In genomic region chr1:101295212-101295611, GRCh38 we compare ENCODE assay signal across 22 cellular contexts. TPM values are rescaled to one million over a fixed set of nuclear protein-coding genes. Genes with fewer than 3 reads are reported as not detected.
A peak's percentile ranks its signal among the peaks of the same experiment; 100 is the strongest.
DNase-seq lines count a peak whose midpoint lies in the region; ATAC-seq and TF ChIP-seq lines count a peak whose summit lies in the region.
"Had no signal": no experiment of that assay in that cellular context is flagged by ENCODE, and none has a peak within 500 bp of the region (broad histone marks: within the 10 kb centered on the region; RNA-seq: fewer than 3 reads in every experiment).

No MANE protein-coding gene starts in this region.

- CTCF ChIA-PET in HEK293T (lab: Yijun Ruan, JAX): no interaction called here
- CTCF ChIA-PET in activated B cell treated with CpG ODN at 0.5 μM for 24 hours (lab: Charles Lee): interaction anchor here (1.0 to 6.5 kb wide), 2 partner anchors 15 to 56 kb away, joined by 3 to 38 read pairs; no protein-coding TSS in a partner anchor

- peaks cover 52% of the 10 kb centered on the region for H3K4me1 Mint-ChIP-seq in activated B cell treated with CpG ODN at 0.5 μM for 24 hours
- H3K4me1 Mint-ChIP-seq in stimulated activated naive CD8-positive, alpha-beta T cell treated with anti-CD3 and anti-CD28 coated beads, Interleukin-15, amount 100 ng/mL, for 72 hours: peaks cover 75% of the 10 kb centered on the region

- intact Hi-C loops in activated B cell treated with CpG ODN at 0.5 μM for 24 hours (cut with micrococcal nuclease): no loop called here
- intact Hi-C loops in mucosa of descending colon (cut with DNase I, micrococcal nuclease): no loop called here
- intact Hi-C loops in esophagus muscularis mucosa (cut with DNase I): no loop called here

- H3K4me3 ChIP-seq in mucosa of descending colon (no peak overlapping the region), esophagus muscularis mucosa (no peak overlapping the region)
- H3K4me3 ChIP-seq: cardiac muscle cell, lung had no signal

- no peaks in the 10 kb centered on the region for H3K27me3 Mint-ChIP-seq in activated B cell treated with CpG ODN at 0.5 μM for 24 hours
- H3K27me3 Mint-ChIP-seq in stimulated activated naive CD8-positive, alpha-beta T cell treated with anti-CD3 and anti-CD28 coated beads, Interleukin-15, amount 100 ng/mL, for 72 hours: no peaks in the 10 kb centered on the region

- H3K36me3 ChIP-seq in mucosa of descending colon (ENCODE audit: low read depth) (no peaks in the 10 kb centered on the region), esophagus muscularis mucosa (no peaks in the 10 kb centered on the region)
- H3K36me3 ChIP-seq: BE2C, cardiac muscle cell had no signal

- H3K9me3 Mint-ChIP-seq in activated B cell treated with CpG ODN at 0.5 μM for 24 hours: no peaks in the 10 kb centered on the region
- H3K9me3 Mint-ChIP-seq in stimulated activated naive CD8-positive, alpha-beta T cell treated with anti-CD3 and anti-CD28 coated beads, Interleukin-15, amount 100 ng/mL, for 72 hours: no peaks in the 10 kb centered on the region
- H3K9me3 Mint-ChIP-seq: IgD-negative memory B cell had no signal

- peaks cover 16% of the 10 kb centered on the region for H3K36me3 Mint-ChIP-seq in activated B cell treated with CpG ODN at 0.5 μM for 24 hours (ENCODE audit: low read depth)

- no peaks in the 10 kb centered on the region for H3K9me3 ChIP-seq in mucosa of descending colon
- no peaks in the 10 kb centered on the region for H3K9me3 ChIP-seq in esophagus muscularis mucosa
- H3K9me3 ChIP-seq: BE2C had no signal

- POLR2A ChIA-PET in HEK293T (lab: Yijun Ruan, JAX) (no interaction called here), activated B cell treated with CpG ODN at 0.5 μM for 24 hours (lab: Charles Lee) (interaction anchor here (1.0 to 5.6 kb wide), 2 partner anchors 16 to 63 kb away, joined by 6 to 66 read pairs; no protein-coding TSS in a partner anchor)

- H3K27me3 ChIP-seq in esophagus muscularis mucosa: peaks cover 0 to 4% (median 0%) of the 10 kb centered on the region in 4 donors
- H3K27me3 ChIP-seq: BE2C, cardiac muscle cell had no signal

- TF ChIP-seq POLR2A in esophagus muscularis mucosa (IDR thresholded peaks at IDR 0.05; ENCODE audit: low read depth): no peak

- DNase-seq in NCI-H2171 treated with DMSO at 0.1 percent for 48 hours (lab: John Stamatoyannopoulos, UW) (peak; percentile 10), NCI-H2171 (lab: John Stamatoyannopoulos, UW) (no peak), HEK293T (ENCODE audit: extremely low spot score) (no peak), activated B cell treated with CpG ODN at 0.5 μM for 24 hours (no peak), mucosa of descending colon (peak in 1 of 3 donors; percentile 50), NCI-H2107 treated with DMSO at 0.1 percent for 48 hours (lab: John Stamatoyannopoulos, UW; ENCODE audit: unreplicated experiment) (no peak), esophagus muscularis mucosa (ENCODE audit: extremely low spot score) (no peak)
- no peak for DNase-seq in stimulated activated naive CD8-positive, alpha-beta T cell treated with anti-CD3 and anti-CD28 coated beads, Interleukin-15, amount 100 ng/mL, for 72 hours
- DNase-seq: activated CD4-positive, alpha-beta T cell treated with anti-CD3 and anti-CD28 coated beads for 1 hour; activated effector memory CD4-positive, alpha-beta T cell treated with Interleukin-2 at 50 U/mL for 16 hours; BE2C; foreskin melanocyte; hippocampal formation; islet precursor cell; NCI-H2029 treated with DMSO at 0.1 percent for 48 hours; NCI-H510A treated with DMSO at 0.1 percent for 48 hours; stimulated activated CD4-positive, alpha-beta T cell treated with anti-CD3 and anti-CD28 coated beads, Interleukin-12 subunit alpha, Interleukin-12 subunit beta, amount 100 ng/mL, for 4 hours; stimulated activated CD8-positive, alpha-beta memory T cell treated with anti-CD3 and anti-CD28 coated beads, Interleukin-4, amount 100 ng/mL, for 48 hours had no signal

- no peak for TF ChIP-seq EP300 in esophagus muscularis mucosa (IDR thresholded peaks at IDR 0.05)

- no peak overlapping the region for H3K27ac ChIP-seq in esophagus muscularis mucosa (replicated peaks in 1 of 4)
- H3K27ac ChIP-seq: cardiac muscle cell, HL-60 had no signal

- H3K27ac Mint-ChIP-seq in activated B cell treated with CpG ODN at 0.5 μM for 24 hours: peak overlapping the region; percentile 37
- H3K27ac Mint-ChIP-seq in stimulated activated naive CD8-positive, alpha-beta T cell treated with anti-CD3 and anti-CD28 coated beads, Interleukin-15, amount 100 ng/mL, for 72 hours: no peak overlapping the region

- H3K4me1 ChIP-seq in mucosa of descending colon (ENCODE audit: low read depth) (no peaks in the 10 kb centered on the region), esophagus muscularis mucosa (no peaks in the 10 kb centered on the region)

- 67% methylated on average over 4 of the region's 4 CpGs for WGBS in esophagus muscularis mucosa

- TF ChIP-seq CTCF in activated B cell treated with CpG ODN at 0.5 μM for 24 hours (IDR thresholded peaks at IDR 0.05) (no peak), mucosa of descending colon (IDR thresholded peaks at IDR 0.05) (no peak), esophagus muscularis mucosa (IDR thresholded peaks at IDR 0.05) (no peak)

- no peak for ATAC-seq in activated B cell treated with CpG ODN at 0.5 μM for 24 hours (ENCODE audit: low read depth)
- peak; percentile 53 for ATAC-seq in mucosa of descending colon
- no peak for ATAC-seq in stimulated activated naive CD8-positive, alpha-beta T cell treated with anti-CD3 and anti-CD28 coated beads, Interleukin-15, amount 100 ng/mL, for 72 hours

- H3K4me3 Mint-ChIP-seq in activated B cell treated with CpG ODN at 0.5 μM for 24 hours: no peak overlapping the region
- H3K4me3 Mint-ChIP-seq in stimulated activated naive CD8-positive, alpha-beta T cell treated with anti-CD3 and anti-CD28 coated beads, Interleukin-15, amount 100 ng/mL, for 72 hours: no peak overlapping the region
- H3K4me3 Mint-ChIP-seq: IgD-negative memory B cell had no signal

TF ChIP-seq in HEK293T, 16 proteins besides CTCF, POLR2A, EP300 and RAD21:
- TF ChIP-seq BHLHE40 (IDR thresholded peaks at IDR 0.05; ENCODE audit: borderline replicate concordance) (no peak), CTBP1 (IDR thresholded peaks at IDR 0.05; ENCODE audit: borderline replicate concordance) (no peak), LEF1 (IDR thresholded peaks at IDR 0.05; ENCODE audit: borderline replicate concordance) (no peak), PKNOX1 (IDR thresholded peaks at IDR 0.05) (0 out of 2 replicates have a peak, but pooled peaks have one; percentile 33)

RNA-seq across cellular contexts. Expression of gene S1PR1, which starts 58.4 kb away (rescaled TPM):
- total RNA-seq in activated B cell treated with CpG ODN at 0.5 μM for 24 hours: 77.7 and 85.2 TPM in 2 replicates
- total RNA-seq in mucosa of descending colon: 10 to 100 TPM in 2 of 3 donors, 1 to 10 TPM in 1; 4.8 to 14.9 (median 12.3) TPM
- 10 to 100 TPM; 17.9 to 98.5 (median 77.4) TPM for total RNA-seq in esophagus muscularis mucosa
